ENCODE assay signal across 37 cellular contexts in genomic region chr9:111783424-111783823, GRCh38. TPM values are rescaled to one million over a fixed set of nuclear protein-coding genes. Genes with fewer than 3 reads are reported as not detected.
"Had no signal": no experiment of that assay in that cellular context is flagged by ENCODE, and none has a peak within 500 bp of the region (broad histone marks: within the 10 kb centered on the region; RNA-seq: fewer than 3 reads in every experiment).

No MANE protein-coding gene starts in this region.

- FAIRE-seq: TTC549 had no signal

- DNase-seq: activated B cell treated with CpG ODN at 0.5 μM for 24 hours; activated CD4-positive, alpha-beta memory T cell treated with anti-CD3 and anti-CD28 coated beads for 36 hours; activated CD4-positive, alpha-beta T cell treated with anti-CD3 and anti-CD28 coated beads for 4 hours; activated CD4-positive, alpha-beta T cell treated with anti-CD3 and anti-CD28 coated beads, Interleukin-2, amount 10 ng/mL, durations not matched to agents 24 days and 14 days; activated CD4-positive, alpha-beta T cell treated with anti-CD3 and anti-CD28 coated beads, Interleukin-2, amount 50 U/mL, for 1 hour; activated CD4-positive, alpha-beta T cell treated with anti-CD3 and anti-CD28 coated beads, Interleukin-2, amount 50 U/mL, for 4 hours; activated CD4-positive, CD25-positive, alpha-beta regulatory T cell treated with anti-CD3 and anti-CD28 coated beads, Interleukin-2, amount 50 U/mL, for 72 hours; activated CD8-positive, alpha-beta memory T cell treated with anti-CD3 and anti-CD28 coated beads, Interleukin-2, amount 50 U/mL, for 4 hours; activated CD8-positive, alpha-beta T cell treated with anti-CD3 and anti-CD28 coated beads for 36 hours; activated effector memory CD4-positive, alpha-beta T cell treated with Interleukin-2 at 50 U/mL for 16 hours; activated gamma-delta T cell; activated naive CD4-positive, alpha-beta T cell treated with anti-CD3 and anti-CD28 coated beads, Interleukin-2, amount 10 ng/mL, durations not matched to agents 7 days and 5 days; activated naive CD4-positive, alpha-beta T cell treated with Interleukin-2 at 50 U/mL for 16 hours; activated naive CD8-positive, alpha-beta T cell treated with anti-CD3 and anti-CD28 coated beads, Interleukin-2, amount 10 ng/mL, durations not matched to agents 7 days and 5 days; activated naive CD8-positive, alpha-beta T cell treated with anti-CD3 and anti-CD28 coated beads, Interleukin-2, amount 50 U/mL, for 24 hours; activated T-cell treated with anti-CD3 and anti-CD28 coated beads for 4 hours; activated T-cell treated with anti-CD3 and anti-CD28 coated beads, Interleukin-2, amount 50 U/mL, for 1 hour; activated T-cell treated with anti-CD3 and anti-CD28 coated beads, Interleukin-2, amount 50 U/mL, for 48 hours; amygdala; anterior cingulate cortex; brain microvascular endothelial cell; central memory CD4-positive, alpha-beta T cell; T-helper 1 cell; T-helper 2 cell; T-helper 9 cell had no signal

- H3K27ac ChIP-seq: ascending aorta, brain microvascular endothelial cell, breast epithelium, VCaP had no signal

- H3K4me1 Mint-ChIP-seq: activated B cell treated with CpG ODN at 0.5 μM for 24 hours; activated CD4-positive, alpha-beta T cell treated with anti-CD3 and anti-CD28 coated beads, Interleukin-2, amount 10 ng/mL, durations not matched to agents 24 days and 14 days; activated naive CD4-positive, alpha-beta T cell treated with anti-CD3 and anti-CD28 coated beads, Interleukin-2, amount 10 ng/mL, durations not matched to agents 7 days and 5 days; activated naive CD8-positive, alpha-beta T cell treated with anti-CD3 and anti-CD28 coated beads, Interleukin-2, amount 10 ng/mL, durations not matched to agents 7 days and 5 days; activated naive CD8-positive, alpha-beta T cell treated with anti-CD3 and anti-CD28 coated beads, Interleukin-2, amount 50 U/mL, for 24 hours had no signal

- H3K4me3 ChIP-seq: ascending aorta, breast epithelium had no signal

- H3K27ac Mint-ChIP-seq: activated B cell treated with CpG ODN at 0.5 μM for 24 hours; activated CD4-positive, alpha-beta memory T cell treated with anti-CD3 and anti-CD28 coated beads for 36 hours; activated CD4-positive, alpha-beta T cell treated with anti-CD3 and anti-CD28 coated beads, Interleukin-2, amount 10 ng/mL, durations not matched to agents 24 days and 14 days; activated CD8-positive, alpha-beta T cell treated with anti-CD3 and anti-CD28 coated beads for 36 hours; activated naive CD4-positive, alpha-beta T cell treated with anti-CD3 and anti-CD28 coated beads, Interleukin-2, amount 10 ng/mL, durations not matched to agents 7 days and 5 days; activated naive CD4-positive, alpha-beta T cell treated with anti-CD3 and anti-CD28 coated beads, Interleukin-2, amount 50 U/mL, for 24 hours; activated naive CD8-positive, alpha-beta T cell; activated naive CD8-positive, alpha-beta T cell treated with anti-CD3 and anti-CD28 coated beads, Interleukin-2, amount 10 ng/mL, durations not matched to agents 7 days and 5 days; activated naive CD8-positive, alpha-beta T cell treated with anti-CD3 and anti-CD28 coated beads, Interleukin-2, amount 50 U/mL, for 24 hours; activated T-helper 2 cell treated with anti-CD3 and anti-CD28 coated beads, Interferon-gamma antibody, Interleukin-2, Interleukin-4, amounts not matched to agents 10 μg/mL and 5 μg/mL and 100 μg/mL, durations not matched to agents 14 hours and 24 hours and 36 hours; T-helper 1 cell treated with Interleukin-12 subunit alpha and Interleukin-12 subunit beta and Interleukin-4 antibody, amounts not matched to agents 30 μg/mL and 1 μg/mL, for 36 hours; T-helper 2 cell treated with Interferon-gamma antibody and Interleukin-4, amounts not matched to agents 5 μg/mL and 100 μg/mL, for 36 hours had no signal

- H3K4me3 Mint-ChIP-seq: activated B cell treated with CpG ODN at 0.5 μM for 24 hours; activated CD4-positive, alpha-beta memory T cell treated with anti-CD3 and anti-CD28 coated beads for 36 hours; activated CD4-positive, alpha-beta T cell treated with anti-CD3 and anti-CD28 coated beads, Interleukin-2, amount 10 ng/mL, durations not matched to agents 24 days and 14 days; activated CD8-positive, alpha-beta T cell treated with anti-CD3 and anti-CD28 coated beads for 36 hours; activated naive CD4-positive, alpha-beta T cell treated with anti-CD3 and anti-CD28 coated beads, Interleukin-2, amount 10 ng/mL, durations not matched to agents 7 days and 5 days; activated naive CD4-positive, alpha-beta T cell treated with anti-CD3 and anti-CD28 coated beads, Interleukin-2, amount 50 U/mL, for 24 hours; activated naive CD8-positive, alpha-beta T cell; activated naive CD8-positive, alpha-beta T cell treated with anti-CD3 and anti-CD28 coated beads, Interleukin-2, amount 10 ng/mL, durations not matched to agents 7 days and 5 days; activated naive CD8-positive, alpha-beta T cell treated with anti-CD3 and anti-CD28 coated beads, Interleukin-2, amount 50 U/mL, for 24 hours; T-helper 1 cell treated with Interleukin-12 subunit alpha and Interleukin-12 subunit beta and Interleukin-4 antibody, amounts not matched to agents 30 μg/mL and 1 μg/mL, for 36 hours; T-helper 2 cell treated with Interferon-gamma antibody and Interleukin-4, amounts not matched to agents 5 μg/mL and 100 μg/mL, for 36 hours had no signal

- H3K27me3 Mint-ChIP-seq: activated B cell treated with CpG ODN at 0.5 μM for 24 hours; activated CD4-positive, alpha-beta memory T cell treated with anti-CD3 and anti-CD28 coated beads for 36 hours; activated CD8-positive, alpha-beta T cell treated with anti-CD3 and anti-CD28 coated beads for 36 hours; activated naive CD4-positive, alpha-beta T cell treated with anti-CD3 and anti-CD28 coated beads, Interleukin-2, amount 10 ng/mL, durations not matched to agents 7 days and 5 days; activated naive CD4-positive, alpha-beta T cell treated with anti-CD3 and anti-CD28 coated beads, Interleukin-2, amount 50 U/mL, for 24 hours; activated naive CD8-positive, alpha-beta T cell; activated naive CD8-positive, alpha-beta T cell treated with anti-CD3 and anti-CD28 coated beads, Interleukin-2, amount 10 ng/mL, durations not matched to agents 7 days and 5 days; activated naive CD8-positive, alpha-beta T cell treated with anti-CD3 and anti-CD28 coated beads, Interleukin-2, amount 50 U/mL, for 24 hours had no signal

- H3K27me3 ChIP-seq: ascending aorta, brain microvascular endothelial cell, breast epithelium had no signal

- H3K36me3 Mint-ChIP-seq: activated CD4-positive, alpha-beta memory T cell treated with anti-CD3 and anti-CD28 coated beads for 36 hours had no signal

- H3K36me3 ChIP-seq: ascending aorta, brain microvascular endothelial cell, breast epithelium had no signal

- ATAC-seq: activated CD8-positive, alpha-beta T cell treated with anti-CD3 and anti-CD28 coated beads for 36 hours; activated naive CD8-positive, alpha-beta T cell treated with anti-CD3 and anti-CD28 coated beads, Interleukin-2, amount 50 U/mL, for 24 hours had no signal

- H3K4me1 ChIP-seq: ascending aorta, breast epithelium had no signal

RNA-seq across cellular contexts. Expression of gene SHOC1, which starts 11.3 kb away (rescaled TPM):
- total RNA-seq: activated B cell treated with CpG ODN at 0.5 μM for 24 hours; activated CD4-positive, alpha-beta memory T cell treated with anti-CD3 and anti-CD28 coated beads for 36 hours; activated CD4-positive, alpha-beta T cell treated with anti-CD3 and anti-CD28 coated beads, Interleukin-2, amount 10 ng/mL, durations not matched to agents 24 days and 14 days; activated CD8-positive, alpha-beta memory T cell treated with anti-CD3 and anti-CD28 coated beads for 36 hours; activated CD8-positive, alpha-beta T cell treated with anti-CD3 and anti-CD28 coated beads for 36 hours; activated naive CD8-positive, alpha-beta T cell treated with anti-CD3 and anti-CD28 coated beads, Interleukin-2, amount 10 ng/mL, durations not matched to agents 7 days and 5 days; activated T-helper 2 cell treated with anti-CD3 and anti-CD28 coated beads, Interferon-gamma antibody, Interleukin-2, Interleukin-4, amounts not matched to agents 10 μg/mL and 5 μg/mL and 100 μg/mL, durations not matched to agents 14 hours and 24 hours and 36 hours; ascending aorta; cardiac septum; cerebellum had no signal
